23 cellular contexts compared by ENCODE assay signal in genomic region chr13:110125157-110125556, GRCh38.
DNase-seq lines count a peak whose midpoint lies in the region; TF ChIP-seq lines count a peak whose summit lies in the region.
"Had no signal": no experiment of that assay in that cellular context is flagged by ENCODE, and none has a peak within 500 bp of the region (broad histone marks: within the 10 kb centered on the region; RNA-seq: fewer than 3 reads in every experiment).

No MANE protein-coding gene starts in this region.

- peak overlapping the region; percentile 94 for H4K91ac ChIP-seq in mesenchymal stem cell (ENCODE audit: low read length)

- peak overlapping the region; percentile 2 to 57 for H3K4ac ChIP-seq in mesenchymal stem cell (ENCODE audit: low read depth in 1 of 2, low read length in 2 of 2)

- H3F3A ChIP-seq in GM23248 (ENCODE audit: insufficient read depth): peaks cover 25% of the 10 kb centered on the region

- H3K4me1 ChIP-seq in BLaER1 (peaks cover 97% of the 10 kb centered on the region), HUES64 (ENCODE audit: insufficient read depth, low read length) (peaks cover 34% of the 10 kb centered on the region), mesenchymal stem cell (ENCODE audit: control insufficient read depth, insufficient read depth, low read depth, low read length) (peaks cover 26% of the 10 kb centered on the region), GM23248 (ENCODE audit: insufficient read depth) (peaks cover 32% of the 10 kb centered on the region)
- H3K4me1 ChIP-seq: body of pancreas had no signal

- H2AK5ac ChIP-seq in mesenchymal stem cell (ENCODE audit: low read length, severe bottlenecking): peak overlapping the region; percentile 65

- no peak overlapping the region for H2BK120ac ChIP-seq in mesenchymal stem cell (ENCODE audit: low read depth, low read length)

- H3K9me3 ChIP-seq in BLaER1: no peaks in the 10 kb centered on the region
- H3K9me3 ChIP-seq in HUES64 (ENCODE audit: insufficient read depth, low read depth, low read length): no peaks in the 10 kb centered on the region
- H3K9me3 ChIP-seq in mesenchymal stem cell (ENCODE audit: control insufficient read depth, low read length): no peaks in the 10 kb centered on the region
- H3K9me3 ChIP-seq in GM23248 (ENCODE audit: low read depth): no peaks in the 10 kb centered on the region
- H3K9me3 ChIP-seq: body of pancreas had no signal

- H3K9ac ChIP-seq in BLaER1: peak overlapping the region; percentile 82; the same call in 1 of the 2 replicates
- H3K9ac ChIP-seq in HUES64 (ENCODE audit: low read depth, low read length): no peak overlapping the region; the same call in 1 of the 2 replicates
- no peak overlapping the region for H3K9ac ChIP-seq in mesenchymal stem cell (ENCODE audit: low read length)
- no peak overlapping the region for H3K9ac ChIP-seq in GM23248

- H2BK15ac ChIP-seq in mesenchymal stem cell (ENCODE audit: low read depth, poor library complexity, severe bottlenecking): peak overlapping the region; percentile 56

- 95% methylated on average over 10 of the region's 10 CpGs for WGBS in HUES64
- WGBS in mesenchymal stem cell: 94% methylated on average over 10 of the region's 10 CpGs
- 91 to 95% methylated on average over 10 of the region's 10 CpGs for WGBS in GM23248 (ENCODE audit: low coverage in 1 of 2, low lambda C conversion rate in 2 of 2, missing lambda C conversion rate in 2 of 2), 2 experiments

- H2AFZ ChIP-seq in mesenchymal stem cell (ENCODE audit: low read depth, low read length) (no peak overlapping the region), GM23248 (no peak overlapping the region)

- H4K8ac ChIP-seq in mesenchymal stem cell (ENCODE audit: low read length): peak overlapping the region; percentile 74

- H3K36me3 ChIP-seq in BLaER1: no peaks in the 10 kb centered on the region
- no peaks in the 10 kb centered on the region for H3K36me3 ChIP-seq in HUES64 (ENCODE audit: insufficient read depth, low read length)
- H3K36me3 ChIP-seq in brain microvascular endothelial cell (replicated peaks): no peaks in the 10 kb centered on the region
- no peaks in the 10 kb centered on the region for H3K36me3 ChIP-seq in mesenchymal stem cell (ENCODE audit: control insufficient read depth in 1 of 2, insufficient read depth in 2 of 2, low read depth in 1 of 2, low read length in 2 of 2)
- H3K36me3 ChIP-seq in GM23248 (ENCODE audit: low read depth): no peaks in the 10 kb centered on the region

- no peaks in the 10 kb centered on the region for H3K9me2 ChIP-seq in GM23248 (ENCODE audit: insufficient read depth)

- H4K20me1 ChIP-seq in BLaER1 (no peaks in the 10 kb centered on the region), GM23248 (ENCODE audit: insufficient read depth) (no peaks in the 10 kb centered on the region)

- H3K14ac ChIP-seq in mesenchymal stem cell (ENCODE audit: low read length in 2 of 2): peak overlapping the region in 1 of 2 experiments; percentile 12

- DNase-seq in brain microvascular endothelial cell (no peak), mesenchymal stem cell (no peak), NCI-H446 treated with DMSO at 0.1 percent for 48 hours (lab: John Stamatoyannopoulos, UW) (no peak), head of caudate nucleus (no peak), GM23248 (no peak)
- DNase-seq in activated CD4-positive, alpha-beta T cell treated with anti-CD3 and anti-CD28 coated beads, Interleukin-2, amount 50 U/mL, for 48 hours: no peak
- DNase-seq: activated CD4-positive, alpha-beta T cell treated with anti-CD3 and anti-CD28 coated beads, Interleukin-2, amount 10 ng/mL, durations not matched to agents 7 days and 5 days; activated CD8-positive, alpha-beta memory T cell treated with anti-CD3 and anti-CD28 coated beads, Interleukin-2, amount 50 U/mL, for 4 hours; activated naive CD8-positive, alpha-beta T cell treated with anti-CD3 and anti-CD28 coated beads, Interleukin-2, amount 10 ng/mL, durations not matched to agents 7 days and 5 days; body of pancreas; CD4-positive, alpha-beta memory T cell; DMS79; HCEC 1CT; kidney; natural killer cell; NCI-H1436; small intestine; stimulated activated CD4-positive, alpha-beta T cell treated with anti-CD3 and anti-CD28 coated beads, Interleukin-2, amount 100 ng/mL, for 48 hours; stimulated activated naive CD4-positive, alpha-beta T cell treated with Interleukin-2 at 50 U/mL for 16 hours; T-helper 2 cell had no signal

- H3K27me3 ChIP-seq in BLaER1: no peaks in the 10 kb centered on the region
- H3K27me3 ChIP-seq in HUES64 (ENCODE audit: insufficient read depth, low read length): no peaks in the 10 kb centered on the region
- no peaks in the 10 kb centered on the region for H3K27me3 ChIP-seq in brain microvascular endothelial cell (replicated peaks)
- H3K27me3 ChIP-seq in mesenchymal stem cell (ENCODE audit: control insufficient read depth in 1 of 2, insufficient read depth in 1 of 2, low read length in 2 of 2): peaks cover 0 to 8% of the 10 kb centered on the region in 2 experiments
- no peaks in the 10 kb centered on the region for H3K27me3 ChIP-seq in GM23248 (replicated peaks; ENCODE audit: insufficient read depth)
- H3K27me3 ChIP-seq: body of pancreas had no signal

- H2BK5ac ChIP-seq in mesenchymal stem cell (ENCODE audit: low read depth, low read length, poor library complexity, severe bottlenecking): no peak overlapping the region

- peak; percentile 14 for TF ChIP-seq CTCF in brain microvascular endothelial cell (IDR thresholded peaks at IDR 0.05; ENCODE audit: low read depth, low read length, missing control alignments)

- H2BK12ac ChIP-seq in mesenchymal stem cell (ENCODE audit: low read length in 2 of 2): peak overlapping the region; percentile 80 to 95

- intact Hi-C loops in head of caudate nucleus (cut with DNase I): no loop called here

- H3K79me2 ChIP-seq in GM23248 (ENCODE audit: insufficient read depth): no peaks in the 10 kb centered on the region

- H3K27ac ChIP-seq in BLaER1 (peak overlapping the region; percentile 88), HUES64 (ENCODE audit: low read depth, low read length) (peak overlapping the region; percentile 85), brain microvascular endothelial cell (no peak overlapping the region), mesenchymal stem cell (ENCODE audit: low read length, poor library complexity, severe bottlenecking) (no peak overlapping the region), GM23248 (no peak overlapping the region)
- H3K27ac ChIP-seq: SK-N-MC had no signal

- no peak overlapping the region for H3K23ac ChIP-seq in mesenchymal stem cell (ENCODE audit: low read length in 2 of 2)

- H3K4me3 ChIP-seq in BLaER1 (peak overlapping the region; percentile 61), HUES64 (ENCODE audit: low read length) (no peak overlapping the region), brain microvascular endothelial cell (ENCODE audit: low read depth, low read length) (no peak overlapping the region), mesenchymal stem cell (ENCODE audit: insufficient read depth in 1 of 2, low read depth in 1 of 2, low read length in 2 of 2) (no peak overlapping the region), GM23248 (no peak overlapping the region)
- H3K4me3 ChIP-seq: body of pancreas, SK-N-MC had no signal

- in situ Hi-C loops in brain microvascular endothelial cell (cut with HindIII; ENCODE audit: low pct_ligation_motif_present, low sequenced_read_pairs): no loop called here
- in situ Hi-C loops in GM23248 (cut with MboI): no loop called here

- no peaks in the 10 kb centered on the region for H3K79me1 ChIP-seq in mesenchymal stem cell (replicated peaks; ENCODE audit: low read length, poor library complexity, severe bottlenecking)

- peak overlapping the region; percentile 16 to 62 for H3K18ac ChIP-seq in mesenchymal stem cell (ENCODE audit: low read depth in 1 of 2, low read length in 2 of 2)

- H3K4me2 ChIP-seq in BLaER1 (peak overlapping the region; percentile 85), mesenchymal stem cell (ENCODE audit: low read length, poor library complexity, severe bottlenecking) (no peak overlapping the region), GM23248 (ENCODE audit: unreplicated experiment) (no peak overlapping the region)

Comparison
In these comparisons a context has a peak if more than half of its experiments do, and no peak if none do; other contexts are left out.
1. H3K27ac ChIP-seq: peak in BLaER1 (single experiment) and HUES64 (single experiment); none in brain microvascular endothelial cell (single experiment), mesenchymal stem cell (single experiment) and GM23248 (single experiment).